Comparison of ENCODE assay signal across 1 cellular context in the genomic region with DNA sequence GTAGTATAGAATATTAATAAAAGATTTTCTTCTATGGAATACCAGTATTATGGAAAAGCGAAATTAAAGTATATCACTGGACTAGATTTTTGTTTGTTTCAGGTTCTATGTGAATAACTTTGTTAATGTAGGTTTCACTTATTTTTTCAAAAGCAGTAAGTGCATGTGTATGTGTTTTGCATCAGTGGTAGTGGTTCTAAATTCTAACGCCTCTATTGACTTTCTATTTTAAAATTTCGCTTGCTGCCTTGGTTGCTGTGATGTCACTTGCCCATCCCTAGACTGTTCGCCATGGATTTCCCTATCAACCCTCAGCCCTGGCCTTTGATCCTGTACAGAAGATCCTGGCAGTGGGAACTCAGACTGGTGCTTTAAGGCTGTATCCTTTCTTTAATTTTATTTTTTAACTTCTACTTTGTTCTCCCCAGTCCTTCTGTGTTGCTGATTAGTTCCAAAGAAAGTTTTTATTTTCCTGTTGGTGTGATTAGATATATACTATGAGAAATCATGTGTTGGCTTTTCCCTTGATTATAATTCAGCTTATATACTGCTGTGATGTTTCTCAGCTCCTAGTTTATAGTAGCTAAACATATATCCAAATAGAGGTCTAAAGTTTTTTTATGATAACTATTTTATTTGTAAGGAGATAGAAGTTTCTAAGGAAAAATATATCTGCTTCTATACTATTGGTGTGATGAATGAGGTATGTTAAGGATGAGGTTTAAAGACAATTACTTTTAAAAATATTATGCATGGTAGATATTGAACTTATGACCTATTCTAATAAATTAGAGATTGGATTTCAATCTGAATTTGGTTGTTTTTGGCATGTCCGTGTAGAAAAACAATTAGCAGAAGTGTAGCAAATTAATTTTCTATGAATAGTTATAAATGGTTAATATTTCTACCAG.
TF ChIP-seq lines count a peak whose summit lies in the region.

No MANE protein-coding gene starts in this region.

TF ChIP-seq in K562, 482 proteins besides CTCF, POLR2A, EP300 and RAD21 (continued from another document and continues in another):
- TF ChIP-seq ZNF197 (CRISPR knock-in tag; IDR thresholded peaks at IDR 0.05; ENCODE audit: low read depth) (0 out of 2 replicates have a peak, but pooled peaks have one; percentile 22), ZNF586 (CRISPR knock-in tag; conservative IDR thresholded peaks at IDR 0.05) (no peak), ZEB2 (IDR thresholded peaks at IDR 0.05) (no peak), ZNF696 (CRISPR knock-in tag; conservative IDR thresholded peaks at IDR 0.05) (no peak), NR3C1 (CRISPR knock-in tag; IDR thresholded peaks at IDR 0.05) (no peak), HNRNPH1 (optimal IDR thresholded peaks at IDR 0.05; ENCODE audit: low read depth, low read length) (no peak), RFX5 (IDR thresholded peaks at IDR 0.05; ENCODE audit: low read depth, low read length) (no peak), NFIC (IDR thresholded peaks at IDR 0.05) (no peak; the same call in 1 of the 2 replicates), L3MBTL2 (IDR thresholded peaks at IDR 0.05) (no peak), HMGN3 (IDR thresholded peaks at IDR 0.05; ENCODE audit: borderline replicate concordance, extremely low read depth, insufficient read length, low read depth, low read length) (no peak), NCOA1 (IDR thresholded peaks at IDR 0.05; ENCODE audit: low read depth) (no peak), NFXL1 (CRISPR knock-in tag; IDR thresholded peaks at IDR 0.05) (no peak), ARHGAP35 (IDR thresholded peaks at IDR 0.05; ENCODE audit: partially characterized antibody) (no peak), SOX6 (IDR thresholded peaks at IDR 0.05) (peak; percentile 46; the same call in 1 of the 2 replicates), ZNF384 (IDR thresholded peaks at IDR 0.05; ENCODE audit: low read depth, low read length) (no peak), GATAD2B (IDR thresholded peaks at IDR 0.05; ENCODE audit: borderline replicate concordance) (no peak), NONO (IDR thresholded peaks at IDR 0.05; ENCODE audit: low read depth in 2 of 2, low read length in 1 of 2) (no peak), ILF3 (IDR thresholded peaks at IDR 0.05; ENCODE audit: borderline replicate concordance) (no peak), ELF4 (CRISPR knock-in tag; IDR thresholded peaks at IDR 0.05) (peak; percentile 28; the same call in 1 of the 2 replicates), MCM5 (IDR thresholded peaks at IDR 0.05; ENCODE audit: low read depth) (no peak), SUPT5H (IDR thresholded peaks at IDR 0.05) (peak; percentile 49; the same call in 1 of the 2 replicates), GABPA (tag; conservative IDR thresholded peaks at IDR 0.05; ENCODE audit: low read depth) (peak; percentile 23; the same call in 1 of the 2 replicates), ATF1 (CRISPR knock-in tag; IDR thresholded peaks at IDR 0.05) (no peak), ATF1 (tag; IDR thresholded peaks at IDR 0.05) (peak; percentile 80), THRAP3 (IDR thresholded peaks at IDR 0.05; ENCODE audit: borderline replicate concordance) (no peak), ARID2 (IDR thresholded peaks at IDR 0.05) (no peak), KLF16 (IDR thresholded peaks at IDR 0.05) (no peak), SP1 (CRISPR knock-in tag; IDR thresholded peaks at IDR 0.05) (no peak), HNRNPUL1 (IDR thresholded peaks at IDR 0.05; ENCODE audit: low read length) (no peak), NFRKB (IDR thresholded peaks at IDR 0.05; ENCODE audit: low read depth) (peak; percentile 51; the same call in 1 of the 2 replicates), RNF2 (IDR thresholded peaks at IDR 0.05) (peak; percentile 61; the same call in 1 of the 2 replicates), POLR3G (IDR thresholded peaks at IDR 0.05; ENCODE audit: extremely low read depth, insufficient read length, insufficient replicate concordance) (no peak)
- TF ChIP-seq, protein P1, sequence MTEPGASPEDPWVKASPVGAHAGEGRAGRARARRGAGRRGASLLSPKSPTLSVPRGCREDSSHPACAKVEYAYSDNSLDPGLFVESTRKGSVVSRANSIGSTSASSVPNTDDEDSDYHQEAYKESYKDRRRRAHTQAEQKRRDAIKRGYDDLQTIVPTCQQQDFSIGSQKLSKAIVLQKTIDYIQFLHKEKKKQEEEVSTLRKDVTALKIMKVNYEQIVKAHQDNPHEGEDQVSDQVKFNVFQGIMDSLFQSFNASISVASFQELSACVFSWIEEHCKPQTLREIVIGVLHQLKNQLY (CRISPR knock-in tag; conservative IDR thresholded peaks at IDR 0.05) = no peak
- TF ChIP-seq, protein P2, sequence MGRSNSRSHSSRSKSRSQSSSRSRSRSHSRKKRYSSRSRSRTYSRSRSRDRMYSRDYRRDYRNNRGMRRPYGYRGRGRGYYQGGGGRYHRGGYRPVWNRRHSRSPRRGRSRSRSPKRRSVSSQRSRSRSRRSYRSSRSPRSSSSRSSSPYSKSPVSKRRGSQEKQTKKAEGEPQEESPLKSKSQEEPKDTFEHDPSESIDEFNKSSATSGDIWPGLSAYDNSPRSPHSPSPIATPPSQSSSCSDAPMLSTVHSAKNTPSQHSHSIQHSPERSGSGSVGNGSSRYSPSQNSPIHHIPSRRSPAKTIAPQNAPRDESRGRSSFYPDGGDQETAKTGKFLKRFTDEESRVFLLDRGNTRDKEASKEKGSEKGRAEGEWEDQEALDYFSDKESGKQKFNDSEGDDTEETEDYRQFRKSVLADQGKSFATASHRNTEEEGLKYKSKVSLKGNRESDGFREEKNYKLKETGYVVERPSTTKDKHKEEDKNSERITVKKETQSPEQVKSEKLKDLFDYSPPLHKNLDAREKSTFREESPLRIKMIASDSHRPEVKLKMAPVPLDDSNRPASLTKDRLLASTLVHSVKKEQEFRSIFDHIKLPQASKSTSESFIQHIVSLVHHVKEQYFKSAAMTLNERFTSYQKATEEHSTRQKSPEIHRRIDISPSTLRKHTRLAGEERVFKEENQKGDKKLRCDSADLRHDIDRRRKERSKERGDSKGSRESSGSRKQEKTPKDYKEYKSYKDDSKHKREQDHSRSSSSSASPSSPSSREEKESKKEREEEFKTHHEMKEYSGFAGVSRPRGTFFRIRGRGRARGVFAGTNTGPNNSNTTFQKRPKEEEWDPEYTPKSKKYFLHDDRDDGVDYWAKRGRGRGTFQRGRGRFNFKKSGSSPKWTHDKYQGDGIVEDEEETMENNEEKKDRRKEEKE (IDR thresholded peaks at IDR 0.05; ENCODE audit: borderline replicate concordance in 1 of 2, control insufficient read depth in 1 of 2, low read depth in 2 of 2, low read length in 1 of 2) = no peak
- TF ChIP-seq, protein P3, sequence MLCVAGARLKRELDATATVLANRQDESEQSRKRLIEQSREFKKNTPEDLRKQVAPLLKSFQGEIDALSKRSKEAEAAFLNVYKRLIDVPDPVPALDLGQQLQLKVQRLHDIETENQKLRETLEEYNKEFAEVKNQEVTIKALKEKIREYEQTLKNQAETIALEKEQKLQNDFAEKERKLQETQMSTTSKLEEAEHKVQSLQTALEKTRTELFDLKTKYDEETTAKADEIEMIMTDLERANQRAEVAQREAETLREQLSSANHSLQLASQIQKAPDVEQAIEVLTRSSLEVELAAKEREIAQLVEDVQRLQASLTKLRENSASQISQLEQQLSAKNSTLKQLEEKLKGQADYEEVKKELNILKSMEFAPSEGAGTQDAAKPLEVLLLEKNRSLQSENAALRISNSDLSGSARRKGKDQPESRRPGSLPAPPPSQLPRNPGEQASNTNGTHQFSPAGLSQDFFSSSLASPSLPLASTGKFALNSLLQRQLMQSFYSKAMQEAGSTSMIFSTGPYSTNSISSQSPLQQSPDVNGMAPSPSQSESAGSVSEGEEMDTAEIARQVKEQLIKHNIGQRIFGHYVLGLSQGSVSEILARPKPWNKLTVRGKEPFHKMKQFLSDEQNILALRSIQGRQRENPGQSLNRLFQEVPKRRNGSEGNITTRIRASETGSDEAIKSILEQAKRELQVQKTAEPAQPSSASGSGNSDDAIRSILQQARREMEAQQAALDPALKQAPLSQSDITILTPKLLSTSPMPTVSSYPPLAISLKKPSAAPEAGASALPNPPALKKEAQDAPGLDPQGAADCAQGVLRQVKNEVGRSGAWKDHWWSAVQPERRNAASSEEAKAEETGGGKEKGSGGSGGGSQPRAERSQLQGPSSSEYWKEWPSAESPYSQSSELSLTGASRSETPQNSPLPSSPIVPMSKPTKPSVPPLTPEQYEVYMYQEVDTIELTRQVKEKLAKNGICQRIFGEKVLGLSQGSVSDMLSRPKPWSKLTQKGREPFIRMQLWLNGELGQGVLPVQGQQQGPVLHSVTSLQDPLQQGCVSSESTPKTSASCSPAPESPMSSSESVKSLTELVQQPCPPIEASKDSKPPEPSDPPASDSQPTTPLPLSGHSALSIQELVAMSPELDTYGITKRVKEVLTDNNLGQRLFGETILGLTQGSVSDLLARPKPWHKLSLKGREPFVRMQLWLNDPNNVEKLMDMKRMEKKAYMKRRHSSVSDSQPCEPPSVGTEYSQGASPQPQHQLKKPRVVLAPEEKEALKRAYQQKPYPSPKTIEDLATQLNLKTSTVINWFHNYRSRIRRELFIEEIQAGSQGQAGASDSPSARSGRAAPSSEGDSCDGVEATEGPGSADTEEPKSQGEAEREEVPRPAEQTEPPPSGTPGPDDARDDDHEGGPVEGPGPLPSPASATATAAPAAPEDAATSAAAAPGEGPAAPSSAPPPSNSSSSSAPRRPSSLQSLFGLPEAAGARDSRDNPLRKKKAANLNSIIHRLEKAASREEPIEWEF (CRISPR knock-in tag; IDR thresholded peaks at IDR 0.05) = no peak
- TF ChIP-seq, protein P4, sequence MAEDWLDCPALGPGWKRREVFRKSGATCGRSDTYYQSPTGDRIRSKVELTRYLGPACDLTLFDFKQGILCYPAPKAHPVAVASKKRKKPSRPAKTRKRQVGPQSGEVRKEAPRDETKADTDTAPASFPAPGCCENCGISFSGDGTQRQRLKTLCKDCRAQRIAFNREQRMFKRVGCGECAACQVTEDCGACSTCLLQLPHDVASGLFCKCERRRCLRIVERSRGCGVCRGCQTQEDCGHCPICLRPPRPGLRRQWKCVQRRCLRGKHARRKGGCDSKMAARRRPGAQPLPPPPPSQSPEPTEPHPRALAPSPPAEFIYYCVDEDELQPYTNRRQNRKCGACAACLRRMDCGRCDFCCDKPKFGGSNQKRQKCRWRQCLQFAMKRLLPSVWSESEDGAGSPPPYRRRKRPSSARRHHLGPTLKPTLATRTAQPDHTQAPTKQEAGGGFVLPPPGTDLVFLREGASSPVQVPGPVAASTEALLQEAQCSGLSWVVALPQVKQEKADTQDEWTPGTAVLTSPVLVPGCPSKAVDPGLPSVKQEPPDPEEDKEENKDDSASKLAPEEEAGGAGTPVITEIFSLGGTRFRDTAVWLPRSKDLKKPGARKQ (CRISPR knock-in tag; IDR thresholded peaks at IDR 0.05) = 0 out of 2 replicates have a peak, but pooled peaks have one; percentile 50
- TF ChIP-seq, protein P5, sequence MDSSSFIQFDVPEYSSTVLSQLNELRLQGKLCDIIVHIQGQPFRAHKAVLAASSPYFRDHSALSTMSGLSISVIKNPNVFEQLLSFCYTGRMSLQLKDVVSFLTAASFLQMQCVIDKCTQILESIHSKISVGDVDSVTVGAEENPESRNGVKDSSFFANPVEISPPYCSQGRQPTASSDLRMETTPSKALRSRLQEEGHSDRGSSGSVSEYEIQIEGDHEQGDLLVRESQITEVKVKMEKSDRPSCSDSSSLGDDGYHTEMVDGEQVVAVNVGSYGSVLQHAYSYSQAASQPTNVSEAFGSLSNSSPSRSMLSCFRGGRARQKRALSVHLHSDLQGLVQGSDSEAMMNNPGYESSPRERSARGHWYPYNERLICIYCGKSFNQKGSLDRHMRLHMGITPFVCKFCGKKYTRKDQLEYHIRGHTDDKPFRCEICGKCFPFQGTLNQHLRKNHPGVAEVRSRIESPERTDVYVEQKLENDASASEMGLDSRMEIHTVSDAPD (CRISPR knock-in tag; IDR thresholded peaks at IDR 0.05) = no peak
- TF ChIP-seq, protein P6, sequence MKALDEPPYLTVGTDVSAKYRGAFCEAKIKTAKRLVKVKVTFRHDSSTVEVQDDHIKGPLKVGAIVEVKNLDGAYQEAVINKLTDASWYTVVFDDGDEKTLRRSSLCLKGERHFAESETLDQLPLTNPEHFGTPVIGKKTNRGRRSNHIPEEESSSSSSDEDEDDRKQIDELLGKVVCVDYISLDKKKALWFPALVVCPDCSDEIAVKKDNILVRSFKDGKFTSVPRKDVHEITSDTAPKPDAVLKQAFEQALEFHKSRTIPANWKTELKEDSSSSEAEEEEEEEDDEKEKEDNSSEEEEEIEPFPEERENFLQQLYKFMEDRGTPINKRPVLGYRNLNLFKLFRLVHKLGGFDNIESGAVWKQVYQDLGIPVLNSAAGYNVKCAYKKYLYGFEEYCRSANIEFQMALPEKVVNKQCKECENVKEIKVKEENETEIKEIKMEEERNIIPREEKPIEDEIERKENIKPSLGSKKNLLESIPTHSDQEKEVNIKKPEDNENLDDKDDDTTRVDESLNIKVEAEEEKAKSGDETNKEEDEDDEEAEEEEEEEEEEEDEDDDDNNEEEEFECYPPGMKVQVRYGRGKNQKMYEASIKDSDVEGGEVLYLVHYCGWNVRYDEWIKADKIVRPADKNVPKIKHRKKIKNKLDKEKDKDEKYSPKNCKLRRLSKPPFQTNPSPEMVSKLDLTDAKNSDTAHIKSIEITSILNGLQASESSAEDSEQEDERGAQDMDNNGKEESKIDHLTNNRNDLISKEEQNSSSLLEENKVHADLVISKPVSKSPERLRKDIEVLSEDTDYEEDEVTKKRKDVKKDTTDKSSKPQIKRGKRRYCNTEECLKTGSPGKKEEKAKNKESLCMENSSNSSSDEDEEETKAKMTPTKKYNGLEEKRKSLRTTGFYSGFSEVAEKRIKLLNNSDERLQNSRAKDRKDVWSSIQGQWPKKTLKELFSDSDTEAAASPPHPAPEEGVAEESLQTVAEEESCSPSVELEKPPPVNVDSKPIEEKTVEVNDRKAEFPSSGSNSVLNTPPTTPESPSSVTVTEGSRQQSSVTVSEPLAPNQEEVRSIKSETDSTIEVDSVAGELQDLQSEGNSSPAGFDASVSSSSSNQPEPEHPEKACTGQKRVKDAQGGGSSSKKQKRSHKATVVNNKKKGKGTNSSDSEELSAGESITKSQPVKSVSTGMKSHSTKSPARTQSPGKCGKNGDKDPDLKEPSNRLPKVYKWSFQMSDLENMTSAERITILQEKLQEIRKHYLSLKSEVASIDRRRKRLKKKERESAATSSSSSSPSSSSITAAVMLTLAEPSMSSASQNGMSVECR (CRISPR knock-in tag; IDR thresholded peaks at IDR 0.05) = no peak
- TF ChIP-seq, protein P7, sequence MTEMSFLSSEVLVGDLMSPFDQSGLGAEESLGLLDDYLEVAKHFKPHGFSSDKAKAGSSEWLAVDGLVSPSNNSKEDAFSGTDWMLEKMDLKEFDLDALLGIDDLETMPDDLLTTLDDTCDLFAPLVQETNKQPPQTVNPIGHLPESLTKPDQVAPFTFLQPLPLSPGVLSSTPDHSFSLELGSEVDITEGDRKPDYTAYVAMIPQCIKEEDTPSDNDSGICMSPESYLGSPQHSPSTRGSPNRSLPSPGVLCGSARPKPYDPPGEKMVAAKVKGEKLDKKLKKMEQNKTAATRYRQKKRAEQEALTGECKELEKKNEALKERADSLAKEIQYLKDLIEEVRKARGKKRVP (CRISPR knock-in tag; IDR thresholded peaks at IDR 0.05) = 0 out of 2 replicates have a peak, but pooled peaks have one; percentile 20
- TF ChIP-seq, protein P8, sequence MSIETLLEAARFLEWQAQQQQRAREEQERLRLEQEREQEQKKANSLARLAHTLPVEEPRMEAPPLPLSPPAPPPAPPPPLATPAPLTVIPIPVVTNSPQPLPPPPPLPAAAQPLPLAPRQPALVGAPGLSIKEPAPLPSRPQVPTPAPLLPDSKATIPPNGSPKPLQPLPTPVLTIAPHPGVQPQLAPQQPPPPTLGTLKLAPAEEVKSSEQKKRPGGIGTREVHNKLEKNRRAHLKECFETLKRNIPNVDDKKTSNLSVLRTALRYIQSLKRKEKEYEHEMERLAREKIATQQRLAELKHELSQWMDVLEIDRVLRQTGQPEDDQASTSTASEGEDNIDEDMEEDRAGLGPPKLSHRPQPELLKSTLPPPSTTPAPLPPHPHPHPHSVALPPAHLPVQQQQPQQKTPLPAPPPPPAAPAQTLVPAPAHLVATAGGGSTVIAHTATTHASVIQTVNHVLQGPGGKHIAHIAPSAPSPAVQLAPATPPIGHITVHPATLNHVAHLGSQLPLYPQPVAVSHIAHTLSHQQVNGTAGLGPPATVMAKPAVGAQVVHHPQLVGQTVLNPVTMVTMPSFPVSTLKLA (conservative IDR thresholded peaks at IDR 0.05) = peak in 1 of 2 experiments; percentile 36; a peak in 1 of 4 replicates
